8 cellular contexts compared by ENCODE assay signal in the genomic region with DNA sequence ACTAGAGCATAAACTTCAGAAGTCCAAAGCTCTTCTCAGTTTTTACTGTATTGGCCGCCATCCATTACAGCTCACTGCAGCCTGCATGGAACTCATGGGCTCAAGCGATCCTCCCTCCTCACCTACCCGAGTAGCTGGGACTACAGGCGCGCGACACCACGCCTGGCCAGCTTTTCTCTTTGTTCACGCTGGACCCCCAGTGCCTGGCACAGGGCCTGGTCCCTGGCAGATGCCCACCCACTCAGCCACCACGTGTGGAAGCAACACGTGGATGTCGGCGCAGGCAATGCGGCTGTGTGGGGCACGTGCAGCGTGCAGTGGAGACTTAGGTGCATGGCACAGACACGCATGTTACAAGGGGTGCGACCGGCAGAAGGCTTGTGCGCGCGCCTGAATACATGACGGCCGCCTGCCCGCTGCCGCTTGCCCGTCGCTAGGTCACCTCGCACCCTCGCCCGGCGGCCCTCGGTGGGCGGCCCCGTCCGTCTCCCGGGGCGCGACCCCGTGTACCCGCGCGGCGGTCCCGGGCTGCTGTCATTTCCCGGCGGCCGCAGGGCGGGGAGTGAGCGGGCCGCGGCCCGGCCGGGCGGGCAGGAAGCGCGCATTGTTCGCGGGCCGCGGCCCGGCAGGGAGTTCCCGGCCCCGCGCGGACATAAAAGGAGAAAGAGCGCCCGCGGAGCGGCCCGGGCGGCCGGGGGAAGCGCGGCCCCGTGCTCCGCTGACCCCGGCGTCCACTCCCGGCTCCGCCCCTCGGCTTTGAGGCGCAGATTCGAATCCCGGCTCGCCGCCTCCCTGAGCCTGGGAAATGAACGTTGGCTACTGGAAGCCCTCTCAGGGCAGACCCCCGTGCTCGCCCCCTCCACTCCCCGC. TPM values are rescaled to one million over a fixed set of nuclear protein-coding genes. Genes with fewer than 3 reads are reported as not detected.
DNase-seq lines count a peak whose midpoint lies in the region; ATAC-seq and TF ChIP-seq lines count a peak whose summit lies in the region.

No MANE protein-coding gene starts in this region.

- no peak overlapping the region for H3K27ac ChIP-seq in testis

- TF ChIP-seq POLR2A in lower leg skin (IDR thresholded peaks at IDR 0.05) (no peak), testis (IDR thresholded peaks at IDR 0.05) (no peak)

- ATAC-seq in HG02642 (IDR thresholded peaks at IDR 0.05; ENCODE audit: poor library complexity, unreplicated experiment) (no peak), GM18498 (IDR thresholded peaks at IDR 0.05; ENCODE audit: unreplicated experiment) (no peak)

- TF ChIP-seq CTCF in choroid plexus epithelial cell (conservative IDR thresholded peaks at IDR 0.05; ENCODE audit: low read depth, low read length): no peak
- TF ChIP-seq CTCF in lower leg skin (IDR thresholded peaks at IDR 0.05): no peak
- no peak for TF ChIP-seq CTCF in testis (IDR thresholded peaks at IDR 0.05)

- peak; percentile 79 for DNase-seq in GM03348 (ENCODE audit: low spot score)
- no peak for DNase-seq in NT2/D1 (ENCODE audit: low read depth, low spot score)
- peak; percentile 32 for DNase-seq in choroid plexus epithelial cell (ENCODE audit: low read depth)
- DNase-seq in lower leg skin (ENCODE audit: low spot score in 2 of 2): peak in 1 of 2 donors; percentile 88
- DNase-seq in testis: peak; percentile 30
- no peak for DNase-seq in NCI-H1436 treated with DMSO at 0.1 percent for 48 hours (lab: John Stamatoyannopoulos, UW)

- peak overlapping the region; percentile 67 for H3K4me3 ChIP-seq in NT2/D1 (ENCODE audit: insufficient read length, low read depth)
- peak overlapping the region; percentile 60 for H3K4me3 ChIP-seq in choroid plexus epithelial cell (ENCODE audit: low read depth, low read length)
- H3K4me3 ChIP-seq in lower leg skin (ENCODE audit: low read depth, poor library complexity, severe bottlenecking): peak overlapping the region; percentile 12
- peak overlapping the region; percentile 53 to 59 for H3K4me3 ChIP-seq in testis

- H3K9ac ChIP-seq in NT2/D1 (ENCODE audit: insufficient read length, low read depth): peak overlapping the region; percentile 88

- intact Hi-C loops in lower leg skin (cut with DNase I; ENCODE audit: low total_unique reads): no loop called here
- intact Hi-C loops in testis (cut with DNase I; ENCODE audit: low total_unique reads): no loop called here

- no peaks in the 10 kb centered on the region for H3K9me3 ChIP-seq in NT2/D1 (ENCODE audit: insufficient read depth, low read length)
- H3K9me3 ChIP-seq in testis: no peaks in the 10 kb centered on the region

- WGBS in lower leg skin, 2 donors: 7 to 8% methylated on average over 38 to 56 of the region's 90 CpGs
- 3 to 14% methylated on average over 9 to 60 of the region's 90 CpGs for WGBS in testis, 2 donors

- H3K27me3 ChIP-seq in NT2/D1 (ENCODE audit: insufficient read depth, insufficient read length) (peaks cover 56% of the 10 kb centered on the region), testis (no peaks in the 10 kb centered on the region)

- H3K36me3 ChIP-seq in NT2/D1 (ENCODE audit: insufficient read depth, insufficient read length, low read length) (no peaks in the 10 kb centered on the region), testis (ENCODE audit: low read depth, missing control alignments) (no peaks in the 10 kb centered on the region)

- peaks cover 4% of the 10 kb centered on the region for H3K4me1 ChIP-seq in NT2/D1 (ENCODE audit: insufficient read depth, insufficient read length)
- H3K4me1 ChIP-seq in testis: peaks cover 4% of the 10 kb centered on the region

RNA-seq across cellular contexts. Expression of gene PTGS1, which starts 24.1 kb away (rescaled TPM):
- 100 to 1,000 TPM in 1 of 4 donors, 10 to 100 TPM in 3; 62.9 to 110 (median 84.8) TPM for total RNA-seq in lower leg skin
- total RNA-seq in testis: 1 to 10 TPM in 1 of 2 donors, under 1 TPM in 1; 0.93 to 1.1 TPM
- 10.1 TPM for polyA plus RNA-seq in testis (ENCODE audit: insufficient read depth, low read depth, low replicate concordance)

Comparison
In these comparisons a context has a peak if more than half of its experiments do, and no peak if none do; other contexts are left out.
1. DNase-seq: peak in GM03348 (single experiment), choroid plexus epithelial cell (single experiment) and testis (single experiment); none in NT2/D1 (single experiment) and NCI-H1436 treated with DMSO at 0.1 percent for 48 hours (single experiment).
2. H3K4me3 ChIP-seq: peak in every context shown above with its lines; median percentile 67 in NT2/D1; 60 in choroid plexus epithelial cell; 56 in testis; 12 in lower leg skin.
3. RNA of gene PTGS1, which starts 24.1 kb away (total RNA-seq): 62.9 to 110 TPM in lower leg skin; 0.93 to 1.1 TPM in testis; every median in the first group is over 10 times any median in the second.